In genomic region chr2:197445746-197446145, GRCh38 we compare ENCODE assay signal across 1 cellular context.
TF ChIP-seq lines count a peak whose summit lies in the region.

No MANE protein-coding gene starts in this region.

TF ChIP-seq in HepG2, 621 proteins besides CTCF, POLR2A, EP300 and RAD21:
- TF ChIP-seq HNF4A (CRISPR knock-in tag; IDR thresholded peaks at IDR 0.05) (no peak), ARNTL (CRISPR knock-in tag; IDR thresholded peaks at IDR 0.05) (no peak), ZNF556 (CRISPR knock-in tag; IDR thresholded peaks at IDR 0.05; ENCODE audit: borderline replicate concordance) (no peak), ZMAT5 (CRISPR knock-in tag; IDR thresholded peaks at IDR 0.05; ENCODE audit: borderline replicate concordance, low read depth) (no peak), ZNF234 (CRISPR knock-in tag; conservative IDR thresholded peaks at IDR 0.05) (0 out of 2 replicates have a peak, but pooled peaks have one; percentile 15), KLF9 (CRISPR knock-in tag; IDR thresholded peaks at IDR 0.05; ENCODE audit: low read depth) (no peak)
